ENCODE assay signal across 13 cellular contexts in genomic region chr16:84732674-84733352, GRCh38. TPM values are rescaled to one million over a fixed set of nuclear protein-coding genes. Genes with fewer than 3 reads are reported as not detected.
A peak's percentile ranks its signal among the peaks of the same experiment; 100 is the strongest.
DNase-seq lines count a peak whose midpoint lies in the region; ATAC-seq, FAIRE-seq and TF ChIP-seq lines count a peak whose summit lies in the region.
"Had no signal": no experiment of that assay in that cellular context is flagged by ENCODE, and none has a peak within 500 bp of the region (broad histone marks: within the 10 kb centered on the region; RNA-seq: fewer than 3 reads in every experiment).

No MANE protein-coding gene starts in this region.

- H3K79me1 ChIP-seq in IMR-90 (ENCODE audit: low read depth in 1 of 2, low read length in 2 of 2): peaks cover 21 to 59% of the 10 kb centered on the region in 2 experiments

- H3K79me2 ChIP-seq in K562 (ENCODE audit: control insufficient read depth, insufficient read depth, low read length): peaks cover 99% of the 10 kb centered on the region

- FAIRE-seq in K562 (lab: Jason Lieb, UNC): peak; percentile 87

- H3K27ac ChIP-seq in IMR-90 (ENCODE audit: insufficient read depth, low read length) (peak overlapping the region; percentile 84; the same call in 1 of the 2 replicates), K562 (ENCODE audit: extremely low read depth, low read depth, low read length) (peak overlapping the region; percentile 94), sigmoid colon (peak overlapping the region in 2 of 4 donors; percentile 12 to 78), testis (no peak overlapping the region)
- H3K27ac ChIP-seq: cardiac muscle cell, KMS-11 had no signal

- intact Hi-C loops in Caco-2 (cut with micrococcal nuclease; ENCODE audit: unreplicated experiment) (no loop called here), IMR-90 (cut with micrococcal nuclease) (no loop called here), K562 (cut with micrococcal nuclease) (no loop called here), sigmoid colon (cut with DNase I) (no loop called here), testis (cut with DNase I; ENCODE audit: low total_unique reads) (no loop called here)

- H4K5ac ChIP-seq in IMR-90 (ENCODE audit: low read depth, low read length): peak overlapping the region; percentile 35; the same call in 1 of the 2 replicates

- H3K4ac ChIP-seq in IMR-90 (ENCODE audit: low read depth, low read length): peak overlapping the region; percentile 74

- WGBS in IMR-90 (ENCODE audit: extremely low coverage in 2 of 2, insufficient read length in 1 of 2), 2 experiments: 98% methylated on average over 4 of the region's 9 CpGs; no CpG with 5 or more reads in 1 of the 2 experiments
- WGBS in K562 (ENCODE audit: insufficient coverage, low coverage, missing lambda C conversion rate): 3% methylated on average over 9 of the region's 9 CpGs
- WGBS in sigmoid colon, 2 donors: 57 to 71% methylated on average over 9 of the region's 9 CpGs
- WGBS in testis, 2 donors: 76 to 84% methylated on average over 9 of the region's 9 CpGs

- H3K9me3 Mint-ChIP-seq in Caco-2 (ENCODE audit: unreplicated experiment): no peaks in the 10 kb centered on the region
- H3K9me3 Mint-ChIP-seq in mesothelial cell of epicardium: no peaks in the 10 kb centered on the region
- H3K9me3 Mint-ChIP-seq: activated T-cell treated with anti-CD3 and anti-CD28 coated beads, Interleukin-2, amount 50 U/mL, for 72 hours had no signal

- peak overlapping the region; percentile 91 for H2AK5ac ChIP-seq in IMR-90 (ENCODE audit: low read depth, low read length)

- H3K9me3 ChIP-seq in Caco-2 (no peaks in the 10 kb centered on the region), IMR-90 (ENCODE audit: control insufficient read depth, insufficient read depth, low read length) (no peaks in the 10 kb centered on the region), K562 (replicated peaks; ENCODE audit: control insufficient read depth, insufficient read depth, low read depth, low read length) (no peaks in the 10 kb centered on the region), sigmoid colon (no peaks in the 10 kb centered on the region), testis (no peaks in the 10 kb centered on the region)

- TF ChIP-seq EP300 in K562 (IDR thresholded peaks at IDR 0.05; ENCODE audit: low read length) (peak; percentile 92), sigmoid colon (IDR thresholded peaks at IDR 0.05) (no peak)

- CTCF ChIA-PET in Caco-2 (lab: Charles Lee): no interaction called here
- CTCF ChIA-PET in IMR-90 (lab: Yijun Ruan, JAX): interaction anchor here (1.1 kb wide), 1 partner anchor 61 kb away, joined by 3 read pairs; no protein-coding TSS in a partner anchor
- CTCF ChIA-PET in K562 (lab: Yijun Ruan, JAX; ENCODE audit: low intra/inter-chr PET ratio): interaction anchor here (0.9 kb wide), 1 partner anchor 110 kb away, joined by 3 read pairs; no protein-coding TSS in a partner anchor

- peak overlapping the region; percentile 33; the same call in 1 of the 2 replicates for H2BK120ac ChIP-seq in IMR-90 (ENCODE audit: low read depth, low read length)

- no peak overlapping the region for H2BK15ac ChIP-seq in IMR-90 (ENCODE audit: low read depth, low read length)

- ATAC-seq in IMR-90 (ENCODE audit: low read depth): no peak
- peak; percentile 43 for ATAC-seq in K562
- no peak for ATAC-seq in HG03378 (IDR thresholded peaks at IDR 0.05; ENCODE audit: unreplicated experiment)
- ATAC-seq in GM18861 (IDR thresholded peaks at IDR 0.05; ENCODE audit: unreplicated experiment): no peak
- ATAC-seq: activated T-cell treated with anti-CD3 and anti-CD28 coated beads, Interleukin-2, amount 50 U/mL, for 72 hours had no signal

- 0 out of 2 replicates have a peak overlapping the region, but pooled peaks have one; percentile 9 for H3K23ac ChIP-seq in IMR-90 (ENCODE audit: low read depth, low read length)

- no peak for TF ChIP-seq POLR2A in IMR-90 (IDR thresholded peaks at IDR 0.05; ENCODE audit: low read depth, low read length)
- TF ChIP-seq POLR2A in K562 (conservative IDR thresholded peaks at IDR 0.05): peak; percentile 45; the same call in 1 of the 2 replicates
- no peak for TF ChIP-seq POLR2A in sigmoid colon (IDR thresholded peaks at IDR 0.05)
- no peak for TF ChIP-seq POLR2A in testis (IDR thresholded peaks at IDR 0.05)

- BruUV-seq in Caco-2 (replicated peaks; lab: Mats Ljungman, UMichigan) (no TSS peak), IMR-90 (replicated peaks; lab: Mats Ljungman, UMichigan) (no TSS peak), K562 (replicated peaks; lab: Mats Ljungman, UMichigan) (no TSS peak)

- peak overlapping the region; percentile 65 for H2BK5ac ChIP-seq in IMR-90 (ENCODE audit: low read depth, low read length, poor library complexity, severe bottlenecking)

- peaks cover 35% of the 10 kb centered on the region for H3K4me1 Mint-ChIP-seq in Caco-2 (ENCODE audit: low read depth, unreplicated experiment)
- H3K4me1 Mint-ChIP-seq in mesothelial cell of epicardium: peaks cover 50% of the 10 kb centered on the region

- H2BK20ac ChIP-seq in IMR-90 (ENCODE audit: low read depth, low read length): peak overlapping the region; percentile 51; the same call in 1 of the 2 replicates

- H3K4me3 Mint-ChIP-seq in Caco-2 (ENCODE audit: unreplicated experiment): no peak overlapping the region
- H3K4me3 Mint-ChIP-seq in mesothelial cell of epicardium: no peak overlapping the region
- H3K4me3 Mint-ChIP-seq: activated T-cell treated with anti-CD3 and anti-CD28 coated beads, Interleukin-2, amount 50 U/mL, for 72 hours had no signal

- peaks cover 1% of the 10 kb centered on the region; the same call in 1 of the 2 replicates for H3K36me3 ChIP-seq in Caco-2 (ENCODE audit: control insufficient read depth, insufficient read depth, low read length)
- no peaks in the 10 kb centered on the region; the same call in 1 of the 2 replicates for H3K36me3 ChIP-seq in IMR-90 (ENCODE audit: control insufficient read depth, insufficient read depth, low read length)
- H3K36me3 ChIP-seq in K562 (ENCODE audit: control insufficient read depth, insufficient read depth, low read length): peaks cover 41% of the 10 kb centered on the region
- H3K36me3 ChIP-seq in sigmoid colon: peaks cover 0 to 8% (median 0%) of the 10 kb centered on the region in 4 donors
- no peaks in the 10 kb centered on the region for H3K36me3 ChIP-seq in testis (ENCODE audit: low read depth, missing control alignments)

- POLR2A ChIA-PET in Caco-2 (lab: Charles Lee) (no interaction called here), IMR-90 (lab: Charles Lee; ENCODE audit: unreplicated experiment) (no interaction called here), K562 (lab: Yijun Ruan, JAX) (interaction anchor here (0.7 to 1.0 kb wide), 2 partner anchors 13 to 244 kb away, joined by 3 read pairs; no protein-coding TSS in a partner anchor)

- H3K36me3 Mint-ChIP-seq in Caco-2 (ENCODE audit: insufficient read depth, unreplicated experiment) (peaks cover 45% of the 10 kb centered on the region), mesothelial cell of epicardium (no peaks in the 10 kb centered on the region)

- peak overlapping the region; percentile 83; the same call in 1 of the 2 replicates for H3K18ac ChIP-seq in IMR-90 (ENCODE audit: low read depth, low read length)

- in situ Hi-C loops in IMR-90 (cut with MboI; ENCODE audit: low sequenced_read_pairs) (no loop called here), K562 (cut with MboI) (no loop called here)

- H3K4me2 ChIP-seq in IMR-90 (ENCODE audit: low read depth, low read length): no peak overlapping the region
- peak overlapping the region; percentile 72 for H3K4me2 ChIP-seq in K562 (ENCODE audit: insufficient read depth, low read length)
- H3K4me2 ChIP-seq: KMS-11 had no signal

- H3K4me3 ChIP-seq in Caco-2 (ENCODE audit: low read depth, low read length) (no peak overlapping the region), IMR-90 (ENCODE audit: insufficient read depth, low read depth, low read length) (no peak overlapping the region), K562 (no peak overlapping the region), sigmoid colon (no peak overlapping the region), testis (no peak overlapping the region)
- H3K4me3 ChIP-seq: cardiac muscle cell had no signal

- no peak overlapping the region for H3K56ac ChIP-seq in IMR-90 (ENCODE audit: extremely low read depth, insufficient read depth, low read length)

- peaks cover 6% of the 10 kb centered on the region for H4K20me1 ChIP-seq in IMR-90 (ENCODE audit: insufficient read depth, low read length)
- H4K20me1 ChIP-seq in K562 (replicated peaks; ENCODE audit: control insufficient read depth, insufficient read depth, low read length): peaks cover 13% of the 10 kb centered on the region; the same call in 1 of the 2 replicates

- peak overlapping the region; percentile 58 for H3K14ac ChIP-seq in IMR-90 (replicated peaks; ENCODE audit: low read depth, low read length)

- TF ChIP-seq RAD21 in IMR-90 (IDR thresholded peaks at IDR 0.05; ENCODE audit: low read length) (no peak), K562 (CRISPR knock-in tag; conservative IDR thresholded peaks at IDR 0.05 in 1 of 2, IDR thresholded peaks at IDR 0.05 in 1 of 2) (no peak)

- H3K27me3 Mint-ChIP-seq in Caco-2 (ENCODE audit: insufficient read depth, unreplicated experiment) (no peaks in the 10 kb centered on the region), mesothelial cell of epicardium (ENCODE audit: low read depth) (no peaks in the 10 kb centered on the region)

- H3K27ac Mint-ChIP-seq in Caco-2 (ENCODE audit: unreplicated experiment) (peak overlapping the region; percentile 22), mesothelial cell of epicardium (peak overlapping the region; percentile 64)
- H3K27ac Mint-ChIP-seq: activated T-cell treated with anti-CD3 and anti-CD28 coated beads, Interleukin-2, amount 50 U/mL, for 72 hours had no signal

- H3K9me1 ChIP-seq in IMR-90 (ENCODE audit: insufficient read depth, low read length) (peaks cover 8% of the 10 kb centered on the region), K562 (ENCODE audit: control insufficient read depth, insufficient read depth, low read length) (peaks cover 4% of the 10 kb centered on the region)

- no peak for DNase-seq in Caco-2
- DNase-seq in IMR-90: no peak
- peak in 2 of 4 experiments; percentile 63 to 87 for DNase-seq in K562 (ENCODE audit: extremely low read depth in 1 of 4, low spot score in 3 of 4)
- no peak for DNase-seq in mesothelial cell of epicardium (ENCODE audit: low spot score in 2 of 2, unreplicated experiment in 2 of 2)
- no peak for DNase-seq in sigmoid colon
- no peak for DNase-seq in testis
- DNase-seq: activated T-cell treated with anti-CD3 and anti-CD28 coated beads, Interleukin-2, amount 50 U/mL, for 72 hours; foreskin melanocyte; NCI-H774 had no signal

- H2AFZ ChIP-seq in IMR-90 (replicated peaks; ENCODE audit: low read length, poor library complexity) (no peak overlapping the region), K562 (ENCODE audit: low read depth, low read length) (peak overlapping the region; percentile 46)

- no peak overlapping the region for H2AK9ac ChIP-seq in IMR-90 (replicated peaks; ENCODE audit: low read depth, low read length, poor library complexity)

- H3K9ac ChIP-seq in IMR-90 (ENCODE audit: low read depth, low read length) (no peak overlapping the region), K562 (ENCODE audit: insufficient read depth in 1 of 2, low read depth in 2 of 2, low read length in 2 of 2) (peak overlapping the region; percentile 65 to 79; a peak in 3 of 4 replicates)
- H3K9ac ChIP-seq: KMS-11 had no signal

- dilution Hi-C loops in IMR-90 (cut with HindIII; ENCODE audit: low sequenced_read_pairs, unreplicated experiment): no loop called here

- no peaks in the 10 kb centered on the region for H3K27me3 ChIP-seq in Caco-2 (replicated peaks; ENCODE audit: control insufficient read depth, insufficient read depth, low read length)
- no peaks in the 10 kb centered on the region for H3K27me3 ChIP-seq in IMR-90 (ENCODE audit: control insufficient read depth, insufficient read depth, low read length)
- no peaks in the 10 kb centered on the region for H3K27me3 ChIP-seq in K562 (ENCODE audit: control insufficient read depth in 2 of 2, insufficient read depth in 2 of 2, low read length in 2 of 2)
- H3K27me3 ChIP-seq in sigmoid colon: no peaks in the 10 kb centered on the region
- H3K27me3 ChIP-seq in testis: no peaks in the 10 kb centered on the region
- H3K27me3 ChIP-seq: cardiac muscle cell had no signal

- TF ChIP-seq CTCF in Caco-2 (IDR thresholded peaks at IDR 0.05; ENCODE audit: insufficient read depth in 1 of 2, low read depth in 1 of 2, low read length in 1 of 2, severe bottlenecking in 1 of 2, unreplicated experiment in 1 of 2) (no peak), IMR-90 (conservative IDR thresholded peaks at IDR 0.05; ENCODE audit: low read depth, low read length) (no peak), K562 (IDR thresholded peaks at IDR 0.05 in 2 of 3, conservative IDR thresholded peaks at IDR 0.05 in 1 of 3; ENCODE audit: insufficient read depth in 2 of 3, low read depth in 1 of 3, low read length in 3 of 3) (no peak), mesothelial cell of epicardium (IDR thresholded peaks at IDR 0.05; ENCODE audit: unreplicated experiment) (no peak), sigmoid colon (IDR thresholded peaks at IDR 0.05) (no peak), testis (IDR thresholded peaks at IDR 0.05) (no peak)

- H3K4me1 ChIP-seq in Caco-2: peaks cover 30% of the 10 kb centered on the region
- H3K4me1 ChIP-seq in IMR-90 (ENCODE audit: control insufficient read depth, insufficient read depth, low read length): peaks cover 14% of the 10 kb centered on the region
- H3K4me1 ChIP-seq in K562 (replicated peaks in 1 of 2; ENCODE audit: control insufficient read depth in 2 of 2, insufficient read depth in 2 of 2, low read length in 2 of 2): peaks cover 36 to 56% of the 10 kb centered on the region in 2 experiments
- peaks cover 0 to 66% (median 39%) of the 10 kb centered on the region in 4 donors for H3K4me1 ChIP-seq in sigmoid colon
- peaks cover 8% of the 10 kb centered on the region for H3K4me1 ChIP-seq in testis

- peak overlapping the region; percentile 59; the same call in 1 of the 2 replicates for H4K91ac ChIP-seq in IMR-90 (ENCODE audit: insufficient read depth, low read depth, low read length)

- peak overlapping the region; percentile 4 to 44; a peak in 2 of 4 replicates for H4K8ac ChIP-seq in IMR-90 (ENCODE audit: low read depth in 2 of 2, low read length in 2 of 2)

RNA-seq across cellular contexts. Expression of gene USP10, which starts 33.0 kb away (rescaled TPM):
- total RNA-seq in Caco-2 (2022) (144 and 147 TPM in 2 replicates), IMR-90 (2012; rRNA removed) (54.3 and 61.9 TPM in 2 replicates), K562 (2014; rRNA removed) (78.1 and 96.9 TPM in 2 replicates), K562 (2014; rRNA removed; fragmentation: Illumina TruSeq; extraction: Trizol) (116 and 129 TPM in 2 replicates), K562 (2015; rRNA removed; fragmentation: Illumina TruSeq; extraction: Trizol) (113 and 121 TPM in 2 replicates), K562 (2021) (166 and 171 TPM in 2 replicates), mesothelial cell of epicardium (118 to 128 TPM (median 124 TPM) in 3 replicates), sigmoid colon (10 to 100 TPM; 43.9 to 64.3 (median 53.1) TPM), testis (100 to 1,000 TPM; 101 to 108 TPM)
- polyA plus RNA-seq in IMR-90 (2012; rRNA removed) (79.0 and 85.5 TPM in 2 replicates), K562 (2011; rRNA removed) (130 and 174 TPM in 2 replicates), K562 (2014; fragmentation: Illumina TruSeq; extraction: Trizol) (161 and 197 TPM in 2 replicates), K562 (2014; fragmentation: Nextera tagmentation; extraction: Ambion mirVana) (10 to 100 TPM; 61.7 to 61.9 TPM), K562 (2014; rRNA removed) (87.2 and 93.2 TPM in 2 replicates), sigmoid colon (10 to 100 TPM; 17.1 to 36.7 (median 31.2) TPM), testis (ENCODE audit: insufficient read depth, low read depth, low replicate concordance) (53.6 TPM)
- 33.5 and 44.0 TPM in 2 replicates for polyA plus RNA-seq in IMR-90 (2012; cell fraction: cytosol; rRNA removed)
- 67.7 and 84.6 TPM in 2 replicates for polyA plus RNA-seq in IMR-90 (2012; cell fraction: nucleus; rRNA removed; ENCODE audit: low replicate concordance)
- 154 and 338 TPM in 2 replicates for total RNA-seq in K562 (2011; cell fraction: chromatin; rRNA removed; ENCODE audit: low replicate concordance)
- 84.7 and 99.0 TPM in 2 replicates for total RNA-seq in K562 (2011; cell fraction: nucleolus; rRNA removed)
- total RNA-seq in K562 (2011; cell fraction: nucleoplasm; rRNA removed): 165 and 228 TPM in 2 replicates
- polyA plus RNA-seq in K562 (2011; cell fraction: cytosol; rRNA removed): 147 and 220 TPM in 2 replicates
- 170 and 240 TPM in 2 replicates for polyA plus RNA-seq in K562 (2011; cell fraction: nucleus; rRNA removed)
- polyA plus RNA-seq in K562 (2012): 98.9 and 130 TPM in 2 replicates
- polyA minus RNA-seq in K562 (2011; rRNA and poly(A)+ RNA removed): 228 and 275 TPM in 2 replicates
- 118 and 134 TPM in 2 replicates for polyA minus RNA-seq in K562 (2011; cell fraction: cytosol; rRNA and poly(A)+ RNA removed)
- polyA minus RNA-seq in K562 (2011; cell fraction: nucleus; rRNA and poly(A)+ RNA removed): 62.6 and 87.9 TPM in 2 replicates

Comparison
In these comparisons a context has a peak if more than half of its experiments do, and no peak if none do; other contexts are left out.
1. H3K27ac ChIP-seq: peak in IMR-90 (single experiment) and K562 (single experiment); none in testis (0 of 2).